8 cellular contexts compared by ENCODE assay signal in the genomic region with DNA sequence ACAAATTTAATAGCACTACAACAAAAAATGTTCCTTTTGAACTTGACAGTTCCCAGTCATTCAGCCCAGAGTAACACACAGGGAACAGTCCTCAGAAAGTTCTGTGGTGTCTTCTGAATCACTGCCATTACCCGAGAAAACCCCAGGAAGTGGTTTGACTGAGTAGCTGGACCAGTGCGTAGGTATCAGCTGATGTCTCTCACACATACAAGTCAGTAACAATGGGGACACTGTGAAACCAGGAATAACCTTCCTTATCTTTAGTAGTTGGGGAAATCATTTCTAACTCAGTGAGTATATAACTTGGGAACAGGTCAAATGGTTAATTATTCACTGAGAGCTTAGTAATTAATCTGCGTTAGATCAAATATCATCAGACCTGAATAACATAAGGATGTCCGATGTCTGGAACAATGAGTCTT.
A peak's percentile ranks its signal among the peaks of the same experiment; 100 is the strongest.
DNase-seq lines count a peak whose midpoint lies in the region; ATAC-seq and TF ChIP-seq lines count a peak whose summit lies in the region.

No MANE protein-coding gene starts in this region.

- no peak overlapping the region for H2BK15ac ChIP-seq in neuronal stem cell (ENCODE audit: low read length)

- H3K4ac ChIP-seq in neuronal stem cell (ENCODE audit: low read length): no peak overlapping the region

- H3K27ac ChIP-seq in duodenal mucosa (ENCODE audit: low read depth, low read length): no peak overlapping the region
- no peak overlapping the region for H3K27ac ChIP-seq in neuronal stem cell (replicated peaks; ENCODE audit: low read length)

- H3K36me3 Mint-ChIP-seq in activated CD8-positive, alpha-beta memory T cell treated with anti-CD3 and anti-CD28 coated beads, Interleukin-2, amount 10 ng/mL, durations not matched to agents 7 days and 5 days: peaks cover 25% of the 10 kb centered on the region
- H3K36me3 Mint-ChIP-seq in T-helper 1 cell treated with Interleukin-12 subunit alpha and Interleukin-12 subunit beta and Interleukin-4 antibody, amounts not matched to agents 30 μg/mL and 1 μg/mL, for 36 hours (ENCODE audit: low read depth): peaks cover 24% of the 10 kb centered on the region
- no peaks in the 10 kb centered on the region for H3K36me3 Mint-ChIP-seq in naive B cell

- H3K4me3 ChIP-seq in duodenal mucosa (ENCODE audit: low read depth in 1 of 2, low read length in 2 of 2) (peak overlapping the region; percentile 8 to 41), neuronal stem cell (ENCODE audit: low read length in 2 of 2) (no peak overlapping the region)

- H3K9ac ChIP-seq in duodenal mucosa (ENCODE audit: low read depth in 1 of 2, low read length in 2 of 2): no peak overlapping the region
- H3K9ac ChIP-seq in neuronal stem cell (ENCODE audit: low read depth, low read length, poor library complexity): no peak overlapping the region

- ATAC-seq in activated CD8-positive, alpha-beta memory T cell treated with anti-CD3 and anti-CD28 coated beads, Interleukin-2, amount 10 ng/mL, durations not matched to agents 7 days and 5 days: peak; percentile 96
- peak; percentile 99 for ATAC-seq in HG03039 (IDR thresholded peaks at IDR 0.05; ENCODE audit: unreplicated experiment)
- peak; percentile 87 to 93 for ATAC-seq in naive B cell (ENCODE audit: low read depth in 2 of 2)

- no peak overlapping the region for H2BK5ac ChIP-seq in neuronal stem cell (ENCODE audit: low read length)

- no peak overlapping the region for H2BK12ac ChIP-seq in neuronal stem cell (ENCODE audit: low read length)

- peak overlapping the region; percentile 26 for H3K4me3 Mint-ChIP-seq in activated CD8-positive, alpha-beta memory T cell treated with anti-CD3 and anti-CD28 coated beads, Interleukin-2, amount 10 ng/mL, durations not matched to agents 7 days and 5 days
- peak overlapping the region; percentile 41 for H3K4me3 Mint-ChIP-seq in T-helper 1 cell treated with Interleukin-12 subunit alpha and Interleukin-12 subunit beta and Interleukin-4 antibody, amounts not matched to agents 30 μg/mL and 1 μg/mL, for 36 hours
- H3K4me3 Mint-ChIP-seq in naive B cell: peak overlapping the region in 7 of 8 donors; percentile 14 to 69 (median 41)

- CTCF ChIA-PET in activated CD8-positive, alpha-beta memory T cell treated with anti-CD3 and anti-CD28 coated beads, Interleukin-2, amount 10 ng/mL, durations not matched to agents 7 days and 5 days (lab: Charles Lee): interaction anchor here (0.8 to 5.6 kb wide), 4 partner anchors 11 to 35 kb away, joined by 3 to 25 read pairs (median 3); no protein-coding TSS in a partner anchor
- CTCF ChIA-PET in HEK293T (lab: Yijun Ruan, JAX): interaction anchor here (1.7 kb wide), 1 partner anchor 10 kb away, joined by 5 read pairs; no protein-coding TSS in a partner anchor

- no peak overlapping the region for H3K14ac ChIP-seq in neuronal stem cell (ENCODE audit: low read length)

- H3K9me3 ChIP-seq in duodenal mucosa (ENCODE audit: control insufficient read depth in 1 of 2, low read length in 2 of 2) (no peaks in the 10 kb centered on the region), neuronal stem cell (replicated peaks in 1 of 2; ENCODE audit: control insufficient read depth in 2 of 2, insufficient read depth in 1 of 2, low read depth in 1 of 2, low read length in 2 of 2) (no peaks in the 10 kb centered on the region)

- H3K4me1 Mint-ChIP-seq in activated CD8-positive, alpha-beta memory T cell treated with anti-CD3 and anti-CD28 coated beads, Interleukin-2, amount 10 ng/mL, durations not matched to agents 7 days and 5 days: peaks cover 68% of the 10 kb centered on the region
- H3K4me1 Mint-ChIP-seq in T-helper 1 cell treated with Interleukin-12 subunit alpha and Interleukin-12 subunit beta and Interleukin-4 antibody, amounts not matched to agents 30 μg/mL and 1 μg/mL, for 36 hours (ENCODE audit: low read depth): peaks cover 68% of the 10 kb centered on the region
- H3K4me1 Mint-ChIP-seq in naive B cell: peaks cover 64 to 86% (median 79%) of the 10 kb centered on the region in 3 donors

- peaks cover 25 to 42% of the 10 kb centered on the region in 2 donors for H3K4me1 ChIP-seq in duodenal mucosa (ENCODE audit: control insufficient read depth in 1 of 2, insufficient read depth in 2 of 2, low read length in 2 of 2)
- H3K4me1 ChIP-seq in neuronal stem cell (ENCODE audit: control insufficient read depth in 2 of 2, insufficient read depth in 1 of 2, low read depth in 1 of 2, low read length in 2 of 2): peaks cover 0 to 9% of the 10 kb centered on the region in 2 donors

- H3K79me1 ChIP-seq in neuronal stem cell (ENCODE audit: low read depth, low read length): no peaks in the 10 kb centered on the region

- H3K9me3 Mint-ChIP-seq in activated CD8-positive, alpha-beta memory T cell treated with anti-CD3 and anti-CD28 coated beads, Interleukin-2, amount 10 ng/mL, durations not matched to agents 7 days and 5 days (ENCODE audit: low read depth): no peaks in the 10 kb centered on the region
- no peaks in the 10 kb centered on the region for H3K9me3 Mint-ChIP-seq in T-helper 1 cell treated with Interleukin-12 subunit alpha and Interleukin-12 subunit beta and Interleukin-4 antibody, amounts not matched to agents 30 μg/mL and 1 μg/mL, for 36 hours
- H3K9me3 Mint-ChIP-seq in naive B cell: no peaks in the 10 kb centered on the region

- H2AFZ ChIP-seq in neuronal stem cell (ENCODE audit: low read length): no peak overlapping the region

- H4K91ac ChIP-seq in neuronal stem cell (ENCODE audit: low read depth, low read length, poor library complexity): no peak overlapping the region

- WGBS in neuronal stem cell (ENCODE audit: extremely low coverage in 2 of 2, insufficient read length in 2 of 2, insufficient replicate concordance in 1 of 2), 2 donors: no CpG with 5 or more reads among the region's 4 CpGs

- H3K23ac ChIP-seq in neuronal stem cell (ENCODE audit: low read depth, low read length, poor library complexity): no peak overlapping the region

- no peaks in the 10 kb centered on the region for H3K27me3 Mint-ChIP-seq in activated CD8-positive, alpha-beta memory T cell treated with anti-CD3 and anti-CD28 coated beads, Interleukin-2, amount 10 ng/mL, durations not matched to agents 7 days and 5 days
- no peaks in the 10 kb centered on the region for H3K27me3 Mint-ChIP-seq in T-helper 1 cell treated with Interleukin-12 subunit alpha and Interleukin-12 subunit beta and Interleukin-4 antibody, amounts not matched to agents 30 μg/mL and 1 μg/mL, for 36 hours (ENCODE audit: low read depth)
- no peaks in the 10 kb centered on the region for H3K27me3 Mint-ChIP-seq in naive B cell

- H3K27ac Mint-ChIP-seq in activated CD8-positive, alpha-beta memory T cell treated with anti-CD3 and anti-CD28 coated beads, Interleukin-2, amount 10 ng/mL, durations not matched to agents 7 days and 5 days: peak overlapping the region; percentile 37
- peak overlapping the region; percentile 70 for H3K27ac Mint-ChIP-seq in T-helper 1 cell treated with Interleukin-12 subunit alpha and Interleukin-12 subunit beta and Interleukin-4 antibody, amounts not matched to agents 30 μg/mL and 1 μg/mL, for 36 hours
- H3K27ac Mint-ChIP-seq in naive B cell: peak overlapping the region; percentile 81 to 97 (median 91)

- H3K27me3 ChIP-seq in duodenal mucosa (ENCODE audit: control insufficient read depth in 1 of 2, insufficient read depth in 2 of 2, low read length in 2 of 2): no peaks in the 10 kb centered on the region
- H3K27me3 ChIP-seq in neuronal stem cell (ENCODE audit: control insufficient read depth in 3 of 3, insufficient read depth in 3 of 3, low read depth in 1 of 3, low read length in 3 of 3): no peaks in the 10 kb centered on the region

- no peak overlapping the region for H2AK5ac ChIP-seq in neuronal stem cell (ENCODE audit: low read depth, low read length)

- no peak overlapping the region for H4K8ac ChIP-seq in neuronal stem cell (ENCODE audit: low read depth, low read length)

- H3K18ac ChIP-seq in neuronal stem cell (ENCODE audit: low read length): no peak overlapping the region

- POLR2A ChIA-PET in HEK293T (lab: Yijun Ruan, JAX): no interaction called here

- H3K4me2 ChIP-seq in neuronal stem cell (ENCODE audit: insufficient read depth, low read length, poor library complexity, severe bottlenecking): no peak overlapping the region

- H2BK120ac ChIP-seq in neuronal stem cell (ENCODE audit: low read depth, low read length): no peak overlapping the region

- H3K36me3 ChIP-seq in duodenal mucosa (ENCODE audit: control insufficient read depth in 1 of 2, insufficient read depth in 2 of 2, low read length in 2 of 2): no peaks in the 10 kb centered on the region
- H3K36me3 ChIP-seq in neuronal stem cell (replicated peaks in 1 of 2; ENCODE audit: control insufficient read depth in 2 of 2, insufficient read depth in 2 of 2, low read length in 2 of 2): no peaks in the 10 kb centered on the region

- DNase-seq in activated CD8-positive, alpha-beta memory T cell treated with anti-CD3 and anti-CD28 coated beads, Interleukin-2, amount 10 ng/mL, durations not matched to agents 7 days and 5 days: peak; percentile 85
- DNase-seq in activated CD8-positive, alpha-beta memory T cell treated with anti-CD3 and anti-CD28 coated beads, Interleukin-2, amount 50 U/mL, for 48 hours: no peak
- DNase-seq in naive B cell: peak; percentile 53
- DNase-seq in neuronal stem cell (ENCODE audit: low spot score): no peak
- no peak for DNase-seq in HEK293T (ENCODE audit: extremely low spot score)

TF ChIP-seq in HEK293T, 16 proteins besides CTCF, POLR2A, EP300 and RAD21 (continues in another document):
- TF ChIP-seq LEF1 (IDR thresholded peaks at IDR 0.05; ENCODE audit: borderline replicate concordance) (no peak), ARNT (IDR thresholded peaks at IDR 0.05) (no peak), ZNF384 (IDR thresholded peaks at IDR 0.05) (no peak), FOXM1 (IDR thresholded peaks at IDR 0.05; ENCODE audit: borderline replicate concordance) (no peak), CTBP1 (IDR thresholded peaks at IDR 0.05; ENCODE audit: borderline replicate concordance) (no peak), TARDBP (IDR thresholded peaks at IDR 0.05) (no peak), HDGF (IDR thresholded peaks at IDR 0.05; ENCODE audit: borderline replicate concordance) (no peak), FOXA1 (IDR thresholded peaks at IDR 0.05) (no peak), SP1 (IDR thresholded peaks at IDR 0.05) (no peak), BHLHE40 (IDR thresholded peaks at IDR 0.05; ENCODE audit: borderline replicate concordance) (no peak), FOXK2 (IDR thresholded peaks at IDR 0.05) (no peak), NFRKB (IDR thresholded peaks at IDR 0.05) (no peak)
- TF ChIP-seq, protein P1, sequence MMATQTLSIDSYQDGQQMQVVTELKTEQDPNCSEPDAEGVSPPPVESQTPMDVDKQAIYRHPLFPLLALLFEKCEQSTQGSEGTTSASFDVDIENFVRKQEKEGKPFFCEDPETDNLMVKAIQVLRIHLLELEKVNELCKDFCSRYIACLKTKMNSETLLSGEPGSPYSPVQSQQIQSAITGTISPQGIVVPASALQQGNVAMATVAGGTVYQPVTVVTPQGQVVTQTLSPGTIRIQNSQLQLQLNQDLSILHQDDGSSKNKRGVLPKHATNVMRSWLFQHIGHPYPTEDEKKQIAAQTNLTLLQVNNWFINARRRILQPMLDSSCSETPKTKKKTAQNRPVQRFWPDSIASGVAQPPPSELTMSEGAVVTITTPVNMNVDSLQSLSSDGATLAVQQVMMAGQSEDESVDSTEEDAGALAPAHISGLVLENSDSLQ (IDR thresholded peaks at IDR 0.05): no peak

Comparison
In these comparisons a context has a peak if more than half of its experiments do, and no peak if none do; other contexts are left out.
1. DNase-seq: peak in activated CD8-positive, alpha-beta memory T cell treated with anti-CD3 and anti-CD28 coated beads, Interleukin-2, amount 10 ng/mL, durations not matched to agents 7 days and 5 days (single experiment) and naive B cell (single experiment); none in activated CD8-positive, alpha-beta memory T cell treated with anti-CD3 and anti-CD28 coated beads, Interleukin-2, amount 50 U/mL, for 48 hours (single experiment), neuronal stem cell (single experiment) and HEK293T (single experiment).
2. H3K27ac Mint-ChIP-seq: peak in every context shown above with its lines; median percentile 91 in naive B cell; 70 in T-helper 1 cell treated with Interleukin-12 subunit alpha and Interleukin-12 subunit beta and Interleukin-4 antibody, amounts not matched to agents 30 μg/mL and 1 μg/mL, for 36 hours; 37 in activated CD8-positive, alpha-beta memory T cell treated with anti-CD3 and anti-CD28 coated beads, Interleukin-2, amount 10 ng/mL, durations not matched to agents 7 days and 5 days.
3. H3K4me3 ChIP-seq: peak in duodenal mucosa (2 of 2); none in neuronal stem cell (0 of 2).
4. Peak in every context shown above with its lines, with median percentiles within 50 percentile points of each other: ATAC-seq and H3K4me3 Mint-ChIP-seq.